ENCODE assay signal across 8 cellular contexts in the genomic region with DNA sequence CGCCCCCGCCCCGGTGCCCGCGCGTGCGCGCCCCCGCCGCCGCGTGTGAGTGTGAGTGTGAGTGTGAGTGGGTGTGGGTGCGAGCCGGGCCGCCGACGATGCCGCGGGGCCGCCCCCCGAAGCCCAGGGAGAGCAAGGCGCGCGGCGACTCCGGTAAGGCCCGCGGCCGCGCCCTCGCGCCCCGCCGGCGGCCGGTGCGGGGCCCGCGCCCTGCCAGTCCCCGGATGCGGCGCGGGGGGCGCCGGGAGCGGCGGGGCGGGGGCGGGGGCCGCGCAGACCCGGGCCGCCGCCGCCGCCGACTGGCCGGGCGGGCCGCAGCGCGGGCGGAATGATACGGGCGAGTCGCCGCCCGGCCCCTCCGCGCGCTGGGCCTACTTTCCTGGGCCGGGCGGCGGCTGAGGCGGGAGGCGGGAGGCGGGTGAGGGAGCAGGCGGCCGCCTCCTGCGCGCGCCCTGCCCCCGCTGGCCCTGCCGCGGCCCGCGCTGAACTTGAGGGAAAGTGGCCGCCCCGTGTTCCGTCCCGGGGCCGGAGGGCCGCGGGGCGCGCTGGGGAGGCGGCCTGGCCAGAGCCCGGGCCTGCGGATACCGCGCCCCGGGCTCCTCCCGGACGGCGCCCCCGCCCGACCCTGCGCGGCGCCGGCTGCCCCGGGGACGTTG. TPM values are rescaled to one million over a fixed set of nuclear protein-coding genes. Genes with fewer than 3 reads are reported as not detected.
A peak's percentile ranks its signal among the peaks of the same experiment; 100 is the strongest.
DNase-seq lines count a peak whose midpoint lies in the region; ATAC-seq and TF ChIP-seq lines count a peak whose summit lies in the region.

A gene (plus strand): TSS at position 48 of the 656 bp plus-strand sequence. CDS start 51 bp downstream, at position 99.

- H3K4me2 ChIP-seq in OCI-LY1 (ENCODE audit: low read length) = peak within 1 kb of the TSS; percentile 77

- peak; percentile 43 for ATAC-seq in CD4-positive, alpha-beta T cell (ENCODE audit: poor library complexity)
- peak; percentile 59 for ATAC-seq in GM19324 (IDR thresholded peaks at IDR 0.05; ENCODE audit: low FRiP score, unreplicated experiment)
- peak; percentile 35 for ATAC-seq in HG03442 (IDR thresholded peaks at IDR 0.05; ENCODE audit: unreplicated experiment)
- ATAC-seq in naive B cell (ENCODE audit: low read depth in 2 of 2) = peak; percentile 65 to 68
- peak; percentile 81 for ATAC-seq in stimulated activated memory B cell treated with anti-CD40 and anti-IgM and Interleukin-4, amounts not matched to agents 10 μg/mL and 1 μg/mL and 100 μg/mL, for 72 hours

- intact Hi-C loops in CD4-positive, alpha-beta T cell (cut with DNase I, micrococcal nuclease) = loop anchor here in 1 of 2 experiments (2.0 to 10.0 kb wide), 4 partner anchors 232 to 1608 kb away; a partner anchor contains a TSS
- intact Hi-C loops in esophagus squamous epithelium (cut with DNase I) = loop anchor here (10.0 kb wide), 1 partner anchor 1618 kb away; a partner anchor contains a TSS

- no peaks in the 10 kb centered on the region for H3K9me3 Mint-ChIP-seq in CD4-positive, alpha-beta T cell
- peaks cover 0 to 2% (median 0%) of the 10 kb centered on the region in 7 donors for H3K9me3 Mint-ChIP-seq in naive B cell
- no peaks in the 10 kb centered on the region for H3K9me3 Mint-ChIP-seq in stimulated activated memory B cell treated with anti-CD40 and anti-IgM and Interleukin-4, amounts not matched to agents 10 μg/mL and 1 μg/mL and 100 μg/mL, for 72 hours

- POLR2A ChIA-PET in CD4-positive, alpha-beta T cell (lab: Charles Lee) = interaction anchor here (1.2 to 2.3 kb wide), 3 partner anchors 10 to 101 kb away, joined by 5 to 12 read pairs (median 7); no protein-coding TSS in a partner anchor

- H3K36me3 ChIP-seq in OCI-LY1 (ENCODE audit: insufficient read depth, low read length) (peaks cover 16% of the 10 kb centered on the region; the same call in 1 of the 2 replicates), esophagus squamous epithelium (no peaks in the 10 kb centered on the region)

- H3K27ac Mint-ChIP-seq in CD4-positive, alpha-beta T cell = peak within 1 kb of the TSS; percentile 96
- H3K27ac Mint-ChIP-seq in naive B cell = peak within 1 kb of the TSS; percentile 90 to 96 (median 94)
- peak within 1 kb of the TSS; percentile 92 for H3K27ac Mint-ChIP-seq in stimulated activated memory B cell treated with anti-CD40 and anti-IgM and Interleukin-4, amounts not matched to agents 10 μg/mL and 1 μg/mL and 100 μg/mL, for 72 hours

- H3K27me3 Mint-ChIP-seq in CD4-positive, alpha-beta T cell = no peaks in the 10 kb centered on the region
- no peaks in the 10 kb centered on the region for H3K27me3 Mint-ChIP-seq in naive B cell
- no peaks in the 10 kb centered on the region for H3K27me3 Mint-ChIP-seq in stimulated activated memory B cell treated with anti-CD40 and anti-IgM and Interleukin-4, amounts not matched to agents 10 μg/mL and 1 μg/mL and 100 μg/mL, for 72 hours

- no CpG with 5 or more reads among the region's 113 CpGs for WGBS in esophagus squamous epithelium, 2 donors

- H3K9ac ChIP-seq in OCI-LY1 (ENCODE audit: low read length) = peak within 1 kb of the TSS; percentile 99

- H3K4me1 ChIP-seq in OCI-LY1 (ENCODE audit: insufficient read depth, low read length, severe bottlenecking) (peaks cover 46% of the 10 kb centered on the region), esophagus squamous epithelium (peaks cover 18 to 54% (median 22%) of the 10 kb centered on the region in 3 donors)

- CTCF ChIA-PET in CD4-positive, alpha-beta T cell (lab: Charles Lee) = no interaction called here

- peak within 1 kb of the TSS; percentile 91 for H3K27ac ChIP-seq in CD4-positive, alpha-beta T cell (ENCODE audit: low read depth, low read length)
- peak within 1 kb of the TSS; percentile 93 for H3K27ac ChIP-seq in OCI-LY1 (ENCODE audit: low read depth, low read length, poor library complexity, severe bottlenecking)
- peak within 1 kb of the TSS; percentile 90 to 100 (median 96) for H3K27ac ChIP-seq in esophagus squamous epithelium

- peaks cover 16% of the 10 kb centered on the region for H3K36me3 Mint-ChIP-seq in CD4-positive, alpha-beta T cell (ENCODE audit: low read depth)
- H3K36me3 Mint-ChIP-seq in naive B cell = no peaks in the 10 kb centered on the region
- H3K36me3 Mint-ChIP-seq in stimulated activated memory B cell treated with anti-CD40 and anti-IgM and Interleukin-4, amounts not matched to agents 10 μg/mL and 1 μg/mL and 100 μg/mL, for 72 hours = peaks cover 5% of the 10 kb centered on the region

- H3F3A ChIP-seq in OCI-LY1 (ENCODE audit: insufficient read depth, low read length) = no peaks in the 10 kb centered on the region

- no peak for TF ChIP-seq CTCF in CD4-positive, alpha-beta T cell (IDR thresholded peaks at IDR 0.05)
- TF ChIP-seq CTCF in OCI-LY1 (IDR thresholded peaks at IDR 0.05; ENCODE audit: low read length) (no peak), esophagus squamous epithelium (IDR thresholded peaks at IDR 0.05) (no peak)

- peaks cover 50% of the 10 kb centered on the region for H3K79me2 ChIP-seq in OCI-LY1 (ENCODE audit: insufficient read depth, low read length)

- peak within 1 kb of the TSS; percentile 97 for H3K4me3 ChIP-seq in OCI-LY1 (ENCODE audit: low read depth, low read length, poor library complexity, severe bottlenecking)
- H3K4me3 ChIP-seq in esophagus squamous epithelium = peak within 1 kb of the TSS; percentile 84 to 91 (median 86)

- H2AFZ ChIP-seq in OCI-LY1 (ENCODE audit: low read length) = no peak within 1 kb of the TSS

- peaks cover 62% of the 10 kb centered on the region for H3K4me1 Mint-ChIP-seq in CD4-positive, alpha-beta T cell (ENCODE audit: low read depth)
- H3K4me1 Mint-ChIP-seq in naive B cell = peaks cover 27 to 63% (median 62%) of the 10 kb centered on the region in 3 donors
- H3K4me1 Mint-ChIP-seq in stimulated activated memory B cell treated with anti-CD40 and anti-IgM and Interleukin-4, amounts not matched to agents 10 μg/mL and 1 μg/mL and 100 μg/mL, for 72 hours = peaks cover 65% of the 10 kb centered on the region

- H3K9me2 ChIP-seq in OCI-LY1 (ENCODE audit: low read depth, low read length) = no peaks in the 10 kb centered on the region

- H3K4me3 Mint-ChIP-seq in CD4-positive, alpha-beta T cell = peak within 1 kb of the TSS; percentile 96
- H3K4me3 Mint-ChIP-seq in naive B cell = peak within 1 kb of the TSS; percentile 89 to 98 (median 94)
- peak within 1 kb of the TSS; percentile 95 for H3K4me3 Mint-ChIP-seq in stimulated activated memory B cell treated with anti-CD40 and anti-IgM and Interleukin-4, amounts not matched to agents 10 μg/mL and 1 μg/mL and 100 μg/mL, for 72 hours

- peak; percentile 39 to 69 (median 55) for DNase-seq in CD4-positive, alpha-beta T cell
- DNase-seq in activated T-helper 1 cell treated with Interleukin-2 at 50 U/mL for 16 hours (ENCODE audit: low read depth) (peak; percentile 53), esophagus squamous epithelium (lab: John Stamatoyannopoulos, UW) (no peak), naive B cell (peak; percentile 77)

- no peaks in the 10 kb centered on the region for H3K27me3 ChIP-seq in CD4-positive, alpha-beta T cell (ENCODE audit: control insufficient read depth, insufficient read depth, low read length)
- H3K27me3 ChIP-seq in OCI-LY1 (ENCODE audit: insufficient read depth, low read length) (no peaks in the 10 kb centered on the region), esophagus squamous epithelium (no peaks in the 10 kb centered on the region)

- no peaks in the 10 kb centered on the region for H4K20me1 ChIP-seq in OCI-LY1 (ENCODE audit: insufficient read depth, low read length)

- peak in 3 of 4 donors; percentile 34 to 85 (median 81) for TF ChIP-seq POLR2A in esophagus squamous epithelium (IDR thresholded peaks at IDR 0.05)

- H3K9me3 ChIP-seq in CD4-positive, alpha-beta T cell (ENCODE audit: control insufficient read depth, low read length) = no peaks in the 10 kb centered on the region
- H3K9me3 ChIP-seq in OCI-LY1 (ENCODE audit: low read length) = no peaks in the 10 kb centered on the region
- no peaks in the 10 kb centered on the region for H3K9me3 ChIP-seq in esophagus squamous epithelium

RNA-seq across cellular contexts. Expression of the gene that starts here (rescaled TPM):
- total RNA-seq in CD4-positive, alpha-beta T cell = 10 to 100 TPM; 25.7 to 27.9 TPM
- 10 to 100 TPM in 3 of 4 donors, 1 to 10 TPM in 1; 6.2 to 16.5 (median 10.7) TPM for total RNA-seq in esophagus squamous epithelium
- 10 to 100 TPM in 1 of 6 donors, 1 to 10 TPM in 5; 6.1 to 14.8 (median 7.7) TPM for polyA plus RNA-seq in naive B cell (ENCODE audit: low read depth in 6 of 6)
